In genomic region chr1:16033101-16033632, GRCh38 we compare ENCODE assay signal across 12 cellular contexts. TPM values are rescaled to one million over a fixed set of nuclear protein-coding genes. Genes with fewer than 3 reads are reported as not detected.
A peak's percentile ranks its signal among the peaks of the same experiment; 100 is the strongest.
DNase-seq lines count a peak whose midpoint lies in the region; ATAC-seq, FAIRE-seq and TF ChIP-seq lines count a peak whose summit lies in the region.
"Had no signal": no experiment of that assay in that cellular context is flagged by ENCODE, and none has a peak within 500 bp of the region (broad histone marks: within the 10 kb centered on the region; RNA-seq: fewer than 3 reads in every experiment).

No MANE protein-coding gene starts in this region.

- POLR2A ChIA-PET in HepG2 (lab: Yijun Ruan, JAX), result no interaction called here

- no peaks in the 10 kb centered on the region for H3K79me2 ChIP-seq in HepG2 (ENCODE audit: insufficient read depth, low read length)

- DNase-seq in HepG2 (ENCODE audit: low spot score) (no peak), right lobe of liver (no peak), RWPE2 (ENCODE audit: low spot score) (no peak), mesothelial cell of epicardium (ENCODE audit: low spot score in 2 of 2, unreplicated experiment in 2 of 2) (no peak), OCI-M2 (lab: John Stamatoyannopoulos, UW; ENCODE audit: unreplicated experiment) (no peak)
- no peak for DNase-seq in stimulated activated CD4-positive, alpha-beta T cell treated with anti-CD3 and anti-CD28 coated beads, Interleukin-4, amount 100 ng/mL, for 1 hour
- DNase-seq: NCI-H187 treated with DMSO at 0.1 percent for 48 hours had no signal

- peak overlapping the region; percentile 41 for H3K27ac Mint-ChIP-seq in mesothelial cell of epicardium

- no peak overlapping the region for H3K4me3 Mint-ChIP-seq in mesothelial cell of epicardium
- H3K4me3 Mint-ChIP-seq: CD14-positive monocyte had no signal

- 59% methylated on average over 7 of the region's 7 CpGs for WGBS in HepG2 (ENCODE audit: low lambda C conversion rate)
- WGBS in right lobe of liver (ENCODE audit: insufficient coverage, low coverage, low lambda C conversion rate, missing lambda C conversion rate), result 58% methylated on average over 6 of the region's 7 CpGs

- no peaks in the 10 kb centered on the region for H3K27me3 Mint-ChIP-seq in mesothelial cell of epicardium (ENCODE audit: low read depth)

- CTCF ChIA-PET in HepG2 (lab: Yijun Ruan, JAX; ENCODE audit: low intra/inter-chr PET ratio, low total read pairs), result interaction anchor here (0.7 to 2.0 kb wide), 2 partner anchors 23 to 24 kb away, joined by 3 to 16 read pairs; no protein-coding TSS in a partner anchor

- no peak overlapping the region for H3K4me3 ChIP-seq in HepG2 (replicated peaks in 1 of 3; ENCODE audit: insufficient read depth in 1 of 3, low read depth in 2 of 3, low read length in 3 of 3)
- H3K4me3 ChIP-seq in right lobe of liver, result no peak overlapping the region
- no peak overlapping the region for H3K4me3 ChIP-seq in RWPE2 (ENCODE audit: severe bottlenecking)

- no peak for TF ChIP-seq POLR2A in HepG2 (IDR thresholded peaks at IDR 0.05; ENCODE audit: insufficient read depth in 1 of 2, low read depth in 2 of 2, low read length in 2 of 2)
- no peak for TF ChIP-seq POLR2A in right lobe of liver (IDR thresholded peaks at IDR 0.05)

- H2AFZ ChIP-seq in HepG2 (ENCODE audit: low read length), result no peak overlapping the region

- H3K9ac ChIP-seq in HepG2 (ENCODE audit: insufficient read depth, low read depth, low read length), result no peak overlapping the region

- H3K4me2 ChIP-seq in HepG2 (ENCODE audit: low read depth, low read length), result no peak overlapping the region

- TF ChIP-seq CTCF in HepG2 (CRISPR knock-in tag; IDR thresholded peaks at IDR 0.05) (no peak), right lobe of liver (IDR thresholded peaks at IDR 0.05) (no peak), RWPE2 (IDR thresholded peaks at IDR 0.05; ENCODE audit: poor library complexity, severe bottlenecking) (peak; percentile 59), mesothelial cell of epicardium (IDR thresholded peaks at IDR 0.05; ENCODE audit: unreplicated experiment) (peak; percentile 11)

- H3K9me3 Mint-ChIP-seq in mesothelial cell of epicardium, result no peaks in the 10 kb centered on the region
- H3K9me3 Mint-ChIP-seq: CD14-positive monocyte had no signal

- H4K20me1 ChIP-seq in HepG2 (ENCODE audit: insufficient read depth, low read length), result peaks cover 3% of the 10 kb centered on the region; the same call in 1 of the 2 replicates

- TF ChIP-seq EP300 in HepG2 (IDR thresholded peaks at IDR 0.05; ENCODE audit: low read depth in 2 of 2, low read length in 2 of 2) (no peak), HepG2 (CRISPR knock-in tag; IDR thresholded peaks at IDR 0.05; ENCODE audit: borderline replicate concordance) (no peak)

- FAIRE-seq in HepG2 (lab: Jason Lieb, UNC), result no peak
- FAIRE-seq: D721Med, H54 had no signal

- H3K4me1 ChIP-seq in HepG2 (ENCODE audit: insufficient read depth, low read length) (peaks cover 5% of the 10 kb centered on the region), right lobe of liver (no peaks in the 10 kb centered on the region), RWPE2 (ENCODE audit: insufficient read depth, poor library complexity, severe bottlenecking) (no peaks in the 10 kb centered on the region)

- H3K27me3 ChIP-seq in HepG2 (ENCODE audit: control insufficient read depth in 1 of 2, insufficient read depth in 2 of 2, low read length in 2 of 2), result peaks cover 9 to 22% of the 10 kb centered on the region in 2 experiments; a peak in 4 of 5 replicates
- no peaks in the 10 kb centered on the region for H3K27me3 ChIP-seq in right lobe of liver
- H3K27me3 ChIP-seq in RWPE2 (ENCODE audit: insufficient read depth, poor library complexity, severe bottlenecking), result no peaks in the 10 kb centered on the region

- H3K27ac ChIP-seq in HepG2 (ENCODE audit: extremely low read length, insufficient read depth, low read length) (no peak overlapping the region), right lobe of liver (no peak overlapping the region), RWPE2 (ENCODE audit: poor library complexity, severe bottlenecking) (no peak overlapping the region)

- intact Hi-C loops in HepG2 (cut with micrococcal nuclease; ENCODE audit: unreplicated experiment), result loop anchor here (2.0 kb wide), 2 partner anchors 24 kb away; no protein-coding TSS in a partner anchor
- intact Hi-C loops in right lobe of liver (cut with DNase I), result no loop called here

- H3K36me3 Mint-ChIP-seq in mesothelial cell of epicardium, result no peaks in the 10 kb centered on the region
- H3K36me3 Mint-ChIP-seq: CD14-positive monocyte had no signal

- peaks cover 6% of the 10 kb centered on the region for H3K4me1 Mint-ChIP-seq in mesothelial cell of epicardium

- ATAC-seq in HepG2 (no peak), right lobe of liver (no peak), RWPE2 (ENCODE audit: low read depth) (no peak), GM21381 (IDR thresholded peaks at IDR 0.05; ENCODE audit: unreplicated experiment) (no peak), GM21360 (IDR thresholded peaks at IDR 0.05; ENCODE audit: unreplicated experiment) (no peak)

- no peak for TF ChIP-seq RAD21 in HepG2 (CRISPR knock-in tag; IDR thresholded peaks at IDR 0.05)

- H3K36me3 ChIP-seq in HepG2 (replicated peaks in 1 of 2; ENCODE audit: control insufficient read depth in 1 of 2, insufficient read depth in 2 of 2, low read length in 2 of 2) (no peaks in the 10 kb centered on the region), right lobe of liver (no peaks in the 10 kb centered on the region), RWPE2 (ENCODE audit: low read depth) (no peaks in the 10 kb centered on the region)

- in situ Hi-C loops in HepG2 (cut with HindIII; ENCODE audit: extremely low pct_ligation_motif_present, low pct_unique_long_range_greater_than_20kb), result no loop called here

- no peaks in the 10 kb centered on the region for H3K9me3 ChIP-seq in HepG2 (ENCODE audit: low read length)
- H3K9me3 ChIP-seq in right lobe of liver, result no peaks in the 10 kb centered on the region
- H3K9me3 ChIP-seq in RWPE2 (ENCODE audit: severe bottlenecking), result no peaks in the 10 kb centered on the region

- BruUV-seq in HepG2 (replicated peaks; lab: Mats Ljungman, UMichigan), result no TSS peak

RNA-seq across cellular contexts. Expression of gene CLCNKB, which starts 10.4 kb away (rescaled TPM):
- not detected in 2 replicates for total RNA-seq in HepG2 (2016; rRNA removed; fragmentation: Illumina TruSeq; extraction: Trizol)
- not detected in 2 replicates for total RNA-seq in HepG2 (2016; cell fraction: cytosol; rRNA removed; fragmentation: Illumina TruSeq; extraction: Trizol; ENCODE audit: low read depth)
- not detected in 2 replicates for total RNA-seq in HepG2 (2016; cell fraction: insoluble cytoplasmic fraction; rRNA removed; fragmentation: Illumina TruSeq; extraction: Trizol)
- not detected in 2 replicates for total RNA-seq in HepG2 (2016; cell fraction: membrane; rRNA removed; fragmentation: Illumina TruSeq; extraction: Trizol)
- not detected in 2 replicates for total RNA-seq in HepG2 (2016; cell fraction: nucleus; rRNA removed; fragmentation: Illumina TruSeq; extraction: Trizol)
- 0.04 TPM in 1 of 2 replicates, not detected in the other for polyA plus RNA-seq in HepG2 (2011; rRNA removed)
- not detected in 2 replicates for polyA plus RNA-seq in HepG2 (2011; cell fraction: cytosol; rRNA removed)
- polyA plus RNA-seq in HepG2 (2011; cell fraction: nucleus; rRNA removed), result 0.09 and 0.13 TPM in 2 replicates
- 0.08 TPM in 1 of 2 replicates, not detected in the other for polyA plus RNA-seq in HepG2 (2012)
- not detected in 2 replicates for polyA plus RNA-seq in HepG2 (2016; cell fraction: cytosol; fragmentation: Illumina TruSeq; extraction: Trizol; ENCODE audit: low read depth)
- polyA plus RNA-seq in HepG2 (2016; cell fraction: insoluble cytoplasmic fraction; fragmentation: Illumina TruSeq; extraction: Trizol; ENCODE audit: low read depth), result not detected in 2 replicates
- polyA plus RNA-seq in HepG2 (2016; cell fraction: membrane; fragmentation: Illumina TruSeq; extraction: Trizol; ENCODE audit: low read depth), result not detected in 2 replicates
- polyA plus RNA-seq in HepG2 (2016; cell fraction: nucleus; fragmentation: Illumina TruSeq; extraction: Trizol; ENCODE audit: insufficient read depth, low read depth), result not detected in 2 replicates
- not detected in 2 replicates for polyA minus RNA-seq in HepG2 (2011; rRNA and poly(A)+ RNA removed; ENCODE audit: low replicate concordance)
- not detected in 2 replicates for polyA minus RNA-seq in HepG2 (2011; cell fraction: cytosol; rRNA and poly(A)+ RNA removed)
- not detected in 2 replicates for polyA minus RNA-seq in HepG2 (2011; cell fraction: nucleus; rRNA and poly(A)+ RNA removed)
- total RNA-seq in right lobe of liver, result not detected
- 2.9 to 3.6 TPM (median 3.0 TPM) in 3 replicates for total RNA-seq in mesothelial cell of epicardium
- polyA plus RNA-seq: CD14-positive monocyte had no signal

RNA-seq across cellular contexts. Expression of gene CLCNKA, which starts 11.3 kb away (rescaled TPM):
- total RNA-seq in HepG2 (2016; rRNA removed; fragmentation: Illumina TruSeq; extraction: Trizol) (not detected in 2 replicates), right lobe of liver (under 1 TPM in 2 of 6 experiments, not detected in 4; 0.43 to 0.47 TPM), mesothelial cell of epicardium (3.0 to 3.5 TPM (median 3.2 TPM) in 3 replicates)
- total RNA-seq in HepG2 (2016; cell fraction: cytosol; rRNA removed; fragmentation: Illumina TruSeq; extraction: Trizol; ENCODE audit: low read depth), result not detected in 2 replicates
- not detected in 2 replicates for total RNA-seq in HepG2 (2016; cell fraction: insoluble cytoplasmic fraction; rRNA removed; fragmentation: Illumina TruSeq; extraction: Trizol)
- not detected in 2 replicates for total RNA-seq in HepG2 (2016; cell fraction: membrane; rRNA removed; fragmentation: Illumina TruSeq; extraction: Trizol)
- total RNA-seq in HepG2 (2016; cell fraction: nucleus; rRNA removed; fragmentation: Illumina TruSeq; extraction: Trizol), result not detected in 2 replicates
- polyA plus RNA-seq in HepG2 (2011; rRNA removed), result 0.03 and 0.07 TPM in 2 replicates
- polyA plus RNA-seq in HepG2 (2011; cell fraction: cytosol; rRNA removed), result not detected in 2 replicates
- 0.47 and 1.8 TPM in 2 replicates for polyA plus RNA-seq in HepG2 (2011; cell fraction: nucleus; rRNA removed)
- 0.25 TPM in 1 of 2 replicates, not detected in the other for polyA plus RNA-seq in HepG2 (2012)
- polyA plus RNA-seq in HepG2 (2016; cell fraction: cytosol; fragmentation: Illumina TruSeq; extraction: Trizol; ENCODE audit: low read depth), result not detected in 2 replicates
- polyA plus RNA-seq in HepG2 (2016; cell fraction: insoluble cytoplasmic fraction; fragmentation: Illumina TruSeq; extraction: Trizol; ENCODE audit: low read depth), result not detected in 2 replicates
- not detected in 2 replicates for polyA plus RNA-seq in HepG2 (2016; cell fraction: membrane; fragmentation: Illumina TruSeq; extraction: Trizol; ENCODE audit: low read depth)
- polyA plus RNA-seq in HepG2 (2016; cell fraction: nucleus; fragmentation: Illumina TruSeq; extraction: Trizol; ENCODE audit: insufficient read depth, low read depth), result not detected in 2 replicates
- polyA minus RNA-seq in HepG2 (2011; rRNA and poly(A)+ RNA removed; ENCODE audit: low replicate concordance), result 0.88 TPM in 1 of 2 replicates, not detected in the other
- polyA minus RNA-seq in HepG2 (2011; cell fraction: cytosol; rRNA and poly(A)+ RNA removed), result not detected in 2 replicates
- 0.75 and 2.3 TPM in 2 replicates for polyA minus RNA-seq in HepG2 (2011; cell fraction: nucleus; rRNA and poly(A)+ RNA removed)
- polyA plus RNA-seq: CD14-positive monocyte had no signal

RNA-seq across cellular contexts. Expression of gene HSPB7, which starts 15.3 kb away (rescaled TPM):
- total RNA-seq in HepG2 (2016; rRNA removed; fragmentation: Illumina TruSeq; extraction: Trizol) (not detected in 2 replicates), right lobe of liver (1 to 10 TPM in 4 of 6 experiments, under 1 TPM in 2; 0.54 to 2.0 (median 1.2) TPM), mesothelial cell of epicardium (5.0 to 6.3 TPM (median 6.3 TPM) in 3 replicates)
- not detected in 2 replicates for total RNA-seq in HepG2 (2016; cell fraction: cytosol; rRNA removed; fragmentation: Illumina TruSeq; extraction: Trizol; ENCODE audit: low read depth)
- not detected in 2 replicates for total RNA-seq in HepG2 (2016; cell fraction: insoluble cytoplasmic fraction; rRNA removed; fragmentation: Illumina TruSeq; extraction: Trizol)
- total RNA-seq in HepG2 (2016; cell fraction: membrane; rRNA removed; fragmentation: Illumina TruSeq; extraction: Trizol), result not detected in 2 replicates
- total RNA-seq in HepG2 (2016; cell fraction: nucleus; rRNA removed; fragmentation: Illumina TruSeq; extraction: Trizol), result not detected in 2 replicates
- polyA plus RNA-seq in HepG2 (2011; rRNA removed), result 0.10 and 0.20 TPM in 2 replicates
- 0.05 and 0.16 TPM in 2 replicates for polyA plus RNA-seq in HepG2 (2011; cell fraction: cytosol; rRNA removed)
- polyA plus RNA-seq in HepG2 (2011; cell fraction: nucleus; rRNA removed), result 0.31 and 0.32 TPM in 2 replicates
- 0.20 TPM in 2 replicates for polyA plus RNA-seq in HepG2 (2012)
- not detected in 2 replicates for polyA plus RNA-seq in HepG2 (2016; cell fraction: cytosol; fragmentation: Illumina TruSeq; extraction: Trizol; ENCODE audit: low read depth)
- not detected in 2 replicates for polyA plus RNA-seq in HepG2 (2016; cell fraction: insoluble cytoplasmic fraction; fragmentation: Illumina TruSeq; extraction: Trizol; ENCODE audit: low read depth)
- not detected in 2 replicates for polyA plus RNA-seq in HepG2 (2016; cell fraction: membrane; fragmentation: Illumina TruSeq; extraction: Trizol; ENCODE audit: low read depth)
- polyA plus RNA-seq in HepG2 (2016; cell fraction: nucleus; fragmentation: Illumina TruSeq; extraction: Trizol; ENCODE audit: insufficient read depth, low read depth), result not detected in 2 replicates
- 0.47 TPM in 1 of 2 replicates, not detected in the other for polyA minus RNA-seq in HepG2 (2011; rRNA and poly(A)+ RNA removed; ENCODE audit: low replicate concordance)
- polyA minus RNA-seq in HepG2 (2011; cell fraction: cytosol; rRNA and poly(A)+ RNA removed), result not detected in 2 replicates
- 0.50 TPM in 1 of 2 replicates, not detected in the other for polyA minus RNA-seq in HepG2 (2011; cell fraction: nucleus; rRNA and poly(A)+ RNA removed)
- polyA plus RNA-seq: CD14-positive monocyte had no signal

RNA-seq across cellular contexts. Expression of gene SRARP, which starts 29.1 kb away (rescaled TPM):
- total RNA-seq in HepG2 (2016; rRNA removed; fragmentation: Illumina TruSeq; extraction: Trizol) (3.5 and 4.0 TPM in 2 replicates), right lobe of liver (not detected), mesothelial cell of epicardium (not detected in 3 replicates)
- 1.8 and 2.0 TPM in 2 replicates for total RNA-seq in HepG2 (2016; cell fraction: cytosol; rRNA removed; fragmentation: Illumina TruSeq; extraction: Trizol; ENCODE audit: low read depth)
- total RNA-seq in HepG2 (2016; cell fraction: insoluble cytoplasmic fraction; rRNA removed; fragmentation: Illumina TruSeq; extraction: Trizol), result 3.9 and 4.6 TPM in 2 replicates
- total RNA-seq in HepG2 (2016; cell fraction: membrane; rRNA removed; fragmentation: Illumina TruSeq; extraction: Trizol), result 2.3 and 2.5 TPM in 2 replicates
- 2.1 and 2.3 TPM in 2 replicates for total RNA-seq in HepG2 (2016; cell fraction: nucleus; rRNA removed; fragmentation: Illumina TruSeq; extraction: Trizol)
- polyA plus RNA-seq in HepG2 (2011; rRNA removed), result 10.5 and 12.8 TPM in 2 replicates
- polyA plus RNA-seq in HepG2 (2011; cell fraction: cytosol; rRNA removed), result 6.1 and 9.4 TPM in 2 replicates
- 6.1 and 6.7 TPM in 2 replicates for polyA plus RNA-seq in HepG2 (2011; cell fraction: nucleus; rRNA removed)
- polyA plus RNA-seq in HepG2 (2012), result 5.5 and 6.6 TPM in 2 replicates
- 1.3 and 1.6 TPM in 2 replicates for polyA plus RNA-seq in HepG2 (2016; cell fraction: cytosol; fragmentation: Illumina TruSeq; extraction: Trizol; ENCODE audit: low read depth)
- polyA plus RNA-seq in HepG2 (2016; cell fraction: insoluble cytoplasmic fraction; fragmentation: Illumina TruSeq; extraction: Trizol; ENCODE audit: low read depth), result 4.9 and 5.4 TPM in 2 replicates
- 1.8 TPM in 2 replicates for polyA plus RNA-seq in HepG2 (2016; cell fraction: membrane; fragmentation: Illumina TruSeq; extraction: Trizol; ENCODE audit: low read depth)
- 2.9 and 3.2 TPM in 2 replicates for polyA plus RNA-seq in HepG2 (2016; cell fraction: nucleus; fragmentation: Illumina TruSeq; extraction: Trizol; ENCODE audit: insufficient read depth, low read depth)
- 14.4 TPM in 1 of 2 replicates, not detected in the other for polyA minus RNA-seq in HepG2 (2011; rRNA and poly(A)+ RNA removed; ENCODE audit: low replicate concordance)
- polyA minus RNA-seq in HepG2 (2011; cell fraction: cytosol; rRNA and poly(A)+ RNA removed), result 4.5 and 6.6 TPM in 2 replicates
- polyA minus RNA-seq in HepG2 (2011; cell fraction: nucleus; rRNA and poly(A)+ RNA removed), result 11.3 and 12.3 TPM in 2 replicates
- polyA plus RNA-seq: CD14-positive monocyte had no signal

RNA-seq across cellular contexts. Expression of gene FAM131C, which starts 40.3 kb away (rescaled TPM):
- total RNA-seq in HepG2 (2016; rRNA removed; fragmentation: Illumina TruSeq; extraction: Trizol) (not detected in 2 replicates), right lobe of liver (under 1 TPM in 2 of 6 experiments, not detected in 4; 0.19 to 1.00 TPM), mesothelial cell of epicardium (1.6 to 1.9 TPM (median 1.7 TPM) in 3 replicates)
- total RNA-seq in HepG2 (2016; cell fraction: cytosol; rRNA removed; fragmentation: Illumina TruSeq; extraction: Trizol; ENCODE audit: low read depth), result not detected in 2 replicates
- total RNA-seq in HepG2 (2016; cell fraction: insoluble cytoplasmic fraction; rRNA removed; fragmentation: Illumina TruSeq; extraction: Trizol), result not detected in 2 replicates
- total RNA-seq in HepG2 (2016; cell fraction: membrane; rRNA removed; fragmentation: Illumina TruSeq; extraction: Trizol), result not detected in 2 replicates
- not detected in 2 replicates for total RNA-seq in HepG2 (2016; cell fraction: nucleus; rRNA removed; fragmentation: Illumina TruSeq; extraction: Trizol)
- polyA plus RNA-seq in HepG2 (2011; rRNA removed), result 0.07 and 0.10 TPM in 2 replicates
- 0.06 and 0.11 TPM in 2 replicates for polyA plus RNA-seq in HepG2 (2011; cell fraction: cytosol; rRNA removed)
- 0.10 and 0.17 TPM in 2 replicates for polyA plus RNA-seq in HepG2 (2011; cell fraction: nucleus; rRNA removed)
- polyA plus RNA-seq in HepG2 (2012), result 0.13 and 0.69 TPM in 2 replicates
- polyA plus RNA-seq in HepG2 (2016; cell fraction: cytosol; fragmentation: Illumina TruSeq; extraction: Trizol; ENCODE audit: low read depth), result not detected in 2 replicates
- not detected in 2 replicates for polyA plus RNA-seq in HepG2 (2016; cell fraction: insoluble cytoplasmic fraction; fragmentation: Illumina TruSeq; extraction: Trizol; ENCODE audit: low read depth)
- polyA plus RNA-seq in HepG2 (2016; cell fraction: membrane; fragmentation: Illumina TruSeq; extraction: Trizol; ENCODE audit: low read depth), result 0.09 TPM in 1 of 2 replicates, not detected in the other
- polyA plus RNA-seq in HepG2 (2016; cell fraction: nucleus; fragmentation: Illumina TruSeq; extraction: Trizol; ENCODE audit: insufficient read depth, low read depth), result not detected in 2 replicates
- 0.22 and 1.1 TPM in 2 replicates for polyA minus RNA-seq in HepG2 (2011; rRNA and poly(A)+ RNA removed; ENCODE audit: low replicate concordance)
- polyA minus RNA-seq in HepG2 (2011; cell fraction: cytosol; rRNA and poly(A)+ RNA removed), result not detected in 2 replicates
- polyA minus RNA-seq in HepG2 (2011; cell fraction: nucleus; rRNA and poly(A)+ RNA removed), result not detected in 2 replicates
- polyA plus RNA-seq: CD14-positive monocyte had no signal

Comparison
In these comparisons a context has a peak if more than half of its experiments do, and no peak if none do; other contexts are left out.
1. CTCF ChIP-seq: peak in RWPE2 (single experiment) and mesothelial cell of epicardium (single experiment); none in HepG2 (single experiment) and right lobe of liver (0 of 4).